ENCODE assay signal across 9 cellular contexts in genomic region chr2:165902929-165903328, GRCh38. TPM values are rescaled to one million over a fixed set of nuclear protein-coding genes. Genes with fewer than 3 reads are reported as not detected.
DNase-seq lines count a peak whose midpoint lies in the region; ATAC-seq and TF ChIP-seq lines count a peak whose summit lies in the region.
"Had no signal": no experiment of that assay in that cellular context is flagged by ENCODE, and none has a peak within 500 bp of the region (broad histone marks: within the 10 kb centered on the region; RNA-seq: fewer than 3 reads in every experiment).

No MANE protein-coding gene starts in this region.

- no peaks in the 10 kb centered on the region for H3K27me3 ChIP-seq in Loucy (ENCODE audit: insufficient read depth, low read length, poor library complexity, severe bottlenecking)
- no peaks in the 10 kb centered on the region for H3K27me3 ChIP-seq in upper lobe of right lung
- H3K27me3 ChIP-seq: adrenal gland had no signal

- H3K9ac ChIP-seq in Loucy (ENCODE audit: low read depth, low read length, poor library complexity, severe bottlenecking) = peak overlapping the region; percentile 37

- H3K4me3 ChIP-seq in Loucy (ENCODE audit: low read length, poor library complexity, severe bottlenecking) (peak overlapping the region; percentile 59), upper lobe of right lung (no peak overlapping the region)
- H3K4me3 ChIP-seq: adrenal gland had no signal

- H3K4me1 ChIP-seq in Loucy (ENCODE audit: insufficient read depth, low read length, poor library complexity, severe bottlenecking) (peaks cover 9% of the 10 kb centered on the region), upper lobe of right lung (peaks cover 12% of the 10 kb centered on the region)

- TF ChIP-seq CTCF in Loucy (conservative IDR thresholded peaks at IDR 0.05; ENCODE audit: low read length) (peak; percentile 56), upper lobe of right lung (IDR thresholded peaks at IDR 0.05) (peak; percentile 22), GM13977 (IDR thresholded peaks at IDR 0.05; ENCODE audit: extremely low read depth, insufficient read depth, missing control alignments) (no peak)

- H3K27ac Mint-ChIP-seq in activated naive CD8-positive, alpha-beta T cell treated with anti-CD3 and anti-CD28 coated beads, Interleukin-2, amount 10 ng/mL, durations not matched to agents 7 days and 5 days = peak overlapping the region; percentile 71
- H3K27ac Mint-ChIP-seq in activated naive CD8-positive, alpha-beta T cell treated with anti-CD3 and anti-CD28 coated beads, Interleukin-2, amount 50 U/mL, for 24 hours = no peak overlapping the region

- H3F3A ChIP-seq in Loucy (ENCODE audit: low read depth) = no peaks in the 10 kb centered on the region

- no peaks in the 10 kb centered on the region for H3K9me3 Mint-ChIP-seq in activated naive CD8-positive, alpha-beta T cell treated with anti-CD3 and anti-CD28 coated beads, Interleukin-2, amount 10 ng/mL, durations not matched to agents 7 days and 5 days
- no peaks in the 10 kb centered on the region for H3K9me3 Mint-ChIP-seq in activated naive CD8-positive, alpha-beta T cell treated with anti-CD3 and anti-CD28 coated beads, Interleukin-2, amount 50 U/mL, for 24 hours

- no peaks in the 10 kb centered on the region for H3K9me2 ChIP-seq in Loucy (replicated peaks; ENCODE audit: low read depth, low read length)

- peak overlapping the region; percentile 65 for H3K4me3 Mint-ChIP-seq in activated naive CD8-positive, alpha-beta T cell treated with anti-CD3 and anti-CD28 coated beads, Interleukin-2, amount 10 ng/mL, durations not matched to agents 7 days and 5 days
- no peak overlapping the region for H3K4me3 Mint-ChIP-seq in activated naive CD8-positive, alpha-beta T cell treated with anti-CD3 and anti-CD28 coated beads, Interleukin-2, amount 50 U/mL, for 24 hours

- no peaks in the 10 kb centered on the region for H3K9me3 ChIP-seq in Loucy (ENCODE audit: insufficient read depth, low read depth, low read length)
- H3K9me3 ChIP-seq in upper lobe of right lung = no peaks in the 10 kb centered on the region
- H3K9me3 ChIP-seq: adrenal gland had no signal

- ATAC-seq in activated naive CD8-positive, alpha-beta T cell treated with anti-CD3 and anti-CD28 coated beads, Interleukin-2, amount 10 ng/mL, durations not matched to agents 7 days and 5 days (ENCODE audit: low read depth) = peak; percentile 76
- no peak for ATAC-seq in activated naive CD8-positive, alpha-beta T cell treated with anti-CD3 and anti-CD28 coated beads, Interleukin-2, amount 50 U/mL, for 24 hours
- peak; percentile 47 for ATAC-seq in upper lobe of right lung

- peaks cover 35% of the 10 kb centered on the region; the same call in 1 of the 2 replicates for H3K36me3 ChIP-seq in Loucy (ENCODE audit: insufficient read depth, low read length)
- H3K36me3 ChIP-seq in upper lobe of right lung = peaks cover 51% of the 10 kb centered on the region
- H3K36me3 ChIP-seq: adrenal gland had no signal

- H3K4me2 ChIP-seq in Loucy (ENCODE audit: low read depth, low read length, poor library complexity, severe bottlenecking) = peak overlapping the region; percentile 78

- POLR2A ChIA-PET in activated naive CD8-positive, alpha-beta T cell treated with anti-CD3 and anti-CD28 coated beads, Interleukin-2, amount 10 ng/mL, durations not matched to agents 7 days and 5 days (lab: Charles Lee) = no interaction called here

- in situ Hi-C loops in GM13977 (cut with MboI; ENCODE audit: low pct_unique_long_range_greater_than_20kb, low sequenced_read_pairs, unreplicated experiment) = no loop called here

- H2AFZ ChIP-seq in Loucy (ENCODE audit: low read length) = no peak overlapping the region

- no peaks in the 10 kb centered on the region for H4K20me1 ChIP-seq in Loucy (ENCODE audit: insufficient read depth, low read length, poor library complexity, severe bottlenecking)

- H3K27me3 Mint-ChIP-seq in activated naive CD8-positive, alpha-beta T cell treated with anti-CD3 and anti-CD28 coated beads, Interleukin-2, amount 10 ng/mL, durations not matched to agents 7 days and 5 days = no peaks in the 10 kb centered on the region
- H3K27me3 Mint-ChIP-seq in activated naive CD8-positive, alpha-beta T cell treated with anti-CD3 and anti-CD28 coated beads, Interleukin-2, amount 50 U/mL, for 24 hours = no peaks in the 10 kb centered on the region

- H3K79me2 ChIP-seq in Loucy (ENCODE audit: insufficient read depth, low read length) = no peaks in the 10 kb centered on the region

- intact Hi-C loops in upper lobe of right lung (cut with DNase I) = no loop called here

- H3K4me1 Mint-ChIP-seq in activated naive CD8-positive, alpha-beta T cell treated with anti-CD3 and anti-CD28 coated beads, Interleukin-2, amount 10 ng/mL, durations not matched to agents 7 days and 5 days = peaks cover 12% of the 10 kb centered on the region
- peaks cover 7% of the 10 kb centered on the region for H3K4me1 Mint-ChIP-seq in activated naive CD8-positive, alpha-beta T cell treated with anti-CD3 and anti-CD28 coated beads, Interleukin-2, amount 50 U/mL, for 24 hours

- H3K27ac ChIP-seq in upper lobe of right lung = no peak overlapping the region
- H3K27ac ChIP-seq: adrenal gland had no signal

- no peak for DNase-seq in activated naive CD8-positive, alpha-beta T cell treated with anti-CD3 and anti-CD28 coated beads, Interleukin-2, amount 10 ng/mL, durations not matched to agents 7 days and 5 days
- DNase-seq in activated naive CD8-positive, alpha-beta T cell treated with anti-CD3 and anti-CD28 coated beads, Interleukin-2, amount 50 U/mL, for 24 hours = no peak
- peak; percentile 43 for DNase-seq in dermis blood vessel endothelial cell
- DNase-seq in upper lobe of right lung = no peak
- DNase-seq in nucleus accumbens (lab: John Stamatoyannopoulos, UW) = no peak
- DNase-seq in NK-92 (lab: John Stamatoyannopoulos, UW; ENCODE audit: unreplicated experiment) = no peak
- DNase-seq in GM13977 (ENCODE audit: low spot score) = no peak

- peaks cover 21% of the 10 kb centered on the region for H3K36me3 Mint-ChIP-seq in activated naive CD8-positive, alpha-beta T cell treated with anti-CD3 and anti-CD28 coated beads, Interleukin-2, amount 10 ng/mL, durations not matched to agents 7 days and 5 days
- H3K36me3 Mint-ChIP-seq in activated naive CD8-positive, alpha-beta T cell treated with anti-CD3 and anti-CD28 coated beads, Interleukin-2, amount 50 U/mL, for 24 hours (ENCODE audit: low read depth) = peaks cover 48% of the 10 kb centered on the region

RNA-seq across cellular contexts. Expression of gene TTC21B, which starts 50.6 kb away (rescaled TPM):
- 10 to 100 TPM; 23.7 to 24.2 TPM for total RNA-seq in activated naive CD8-positive, alpha-beta T cell treated with anti-CD3 and anti-CD28 coated beads, Interleukin-2, amount 10 ng/mL, durations not matched to agents 7 days and 5 days
- total RNA-seq in dermis blood vessel endothelial cell = 33.4 and 45.2 TPM in 2 replicates
- total RNA-seq in upper lobe of right lung = 21.7 TPM
